ENCODE assay signal across 7 cellular contexts in genomic region chr2:207529330-207530159, GRCh38. TPM values are rescaled to one million over a fixed set of nuclear protein-coding genes. Genes with fewer than 3 reads are reported as not detected.
DNase-seq lines count a peak whose midpoint lies in the region; ATAC-seq, FAIRE-seq and TF ChIP-seq lines count a peak whose summit lies in the region.

Gene CREB1, plus strand, starts transcription at chr2:207529962. Its CDS starts 25,674 bp downstream, at chr2:207555636.

- peaks cover 40% of the 10 kb centered on the region for H3K79me2 ChIP-seq in hepatocyte

- peak; percentile 96 for FAIRE-seq in GM18507 (lab: Jason Lieb, UNC)

- H2AFZ ChIP-seq in hepatocyte = peak within 1 kb of the TSS; percentile 76

- peak within 1 kb of the TSS; percentile 93 for H3K4me2 ChIP-seq in hepatocyte

- no peaks in the 10 kb centered on the region for H3K9me2 ChIP-seq in hepatocyte (replicated peaks; ENCODE audit: insufficient read depth)

- WGBS in hepatocyte (ENCODE audit: low lambda C conversion rate, missing lambda C conversion rate) = under 1% methylated on average over 65 of the region's 92 CpGs

- DNase-seq in GM18507 (ENCODE audit: extremely low spot score, insufficient read length, low read depth) (peak; percentile 90), NCI-H2029 treated with DMSO at 0.1 percent for 48 hours (lab: John Stamatoyannopoulos, UW) (peak; percentile 89), T-helper 9 cell (peak; percentile 100), astrocyte of the cerebellum (ENCODE audit: low read depth) (peak; percentile 95), hepatocyte (ENCODE audit: low spot score) (peak; percentile 99), retina (peak; percentile 100)

- no peaks in the 10 kb centered on the region for H3K27me3 ChIP-seq in hepatocyte

- H3K4me1 ChIP-seq in hepatocyte (ENCODE audit: insufficient read depth) = peaks cover 16% of the 10 kb centered on the region

- peak; percentile 83 for ATAC-seq in HG02981 (IDR thresholded peaks at IDR 0.05; ENCODE audit: unreplicated experiment)

- peaks cover 38% of the 10 kb centered on the region for H4K20me1 ChIP-seq in hepatocyte (ENCODE audit: insufficient read depth, poor library complexity, severe bottlenecking)

- in situ Hi-C loops in astrocyte of the cerebellum (cut with HindIII; ENCODE audit: low sequenced_read_pairs) = no loop called here

- no peaks in the 10 kb centered on the region for H3K9me3 ChIP-seq in hepatocyte (ENCODE audit: low read depth)

- no peaks in the 10 kb centered on the region for H3K36me3 ChIP-seq in hepatocyte (replicated peaks; ENCODE audit: insufficient read depth, low read depth)

- H3K4me3 ChIP-seq in astrocyte of the cerebellum (ENCODE audit: low read depth, low read length) = peak within 1 kb of the TSS; percentile 68
- H3K4me3 ChIP-seq in hepatocyte = peak within 1 kb of the TSS; percentile 96

- TF ChIP-seq CTCF in astrocyte of the cerebellum (IDR thresholded peaks at IDR 0.05; ENCODE audit: low read depth, low read length, missing control alignments) (no peak), hepatocyte (IDR thresholded peaks at IDR 0.05; ENCODE audit: poor library complexity) (peak; percentile 11)

- H3K27ac ChIP-seq in hepatocyte = peak within 1 kb of the TSS; percentile 98

RNA-seq across cellular contexts. Expression of gene CREB1, which starts in this region (rescaled TPM):
- 40.8 and 42.0 TPM in 2 replicates for total RNA-seq in hepatocyte
- 21.9 and 22.6 TPM in 2 replicates for polyA plus RNA-seq in hepatocyte

Comparison
In these comparisons a context has a peak if more than half of its experiments do, and no peak if none do; other contexts are left out.
1. Peak in every context shown above with its lines: DNase-seq, ATAC-seq, H3K4me3 ChIP-seq and H3K27ac ChIP-seq.